ENCODE assay signal across 8 cellular contexts in genomic region chr17:54968954-54969400, GRCh38. TPM values are rescaled to one million over a fixed set of nuclear protein-coding genes. Genes with fewer than 3 reads are reported as not detected.
A peak's percentile ranks its signal among the peaks of the same experiment; 100 is the strongest.
DNase-seq lines count a peak whose midpoint lies in the region; ATAC-seq, FAIRE-seq and TF ChIP-seq lines count a peak whose summit lies in the region.

No MANE protein-coding gene starts in this region.

- CTCF ChIA-PET in A549 (lab: Yijun Ruan, JAX) (interaction anchor here (0.6 to 1.4 kb wide), 5 partner anchors 11 to 388 kb away, joined by 3 to 4 read pairs (median 3); no protein-coding TSS in a partner anchor), PC-9 (lab: Charles Lee) (no interaction called here)

- 1% methylated on average over 18 of the region's 18 CpGs for WGBS in A549 (ENCODE audit: missing lambda C conversion rate)
- WGBS in esophagus, 2 donors, result 0 to 1% methylated on average over 18 of the region's 18 CpGs

- BruUV-seq in PC-9 (replicated peaks; lab: Mats Ljungman, UMichigan), result TSS peak; percentile 43

- H2AFZ ChIP-seq in PC-9 (peak overlapping the region; percentile 95), neural cell (ENCODE audit: low read depth, low read length) (peak overlapping the region; percentile 86)

- no peak for TF ChIP-seq CTCF in A549 (IDR thresholded peaks at IDR 0.05)
- no peak for TF ChIP-seq CTCF in PC-9 (conservative IDR thresholded peaks at IDR 0.05)
- no peak for TF ChIP-seq CTCF in neural cell (IDR thresholded peaks at IDR 0.05; ENCODE audit: poor library complexity, severe bottlenecking)

- DNase-seq in A549 (ENCODE audit: low read depth in 1 of 2, low spot score in 1 of 2), result no peak
- no peak for DNase-seq in PC-9
- no peak for DNase-seq in MV-4-11 (lab: John Stamatoyannopoulos, UW)
- DNase-seq in NCI-H226, result no peak

- H3K4me1 ChIP-seq in A549 (peaks cover 32% of the 10 kb centered on the region), PC-9 (replicated peaks; ENCODE audit: insufficient read depth) (peaks cover 29% of the 10 kb centered on the region), esophagus (ENCODE audit: control insufficient read depth in 2 of 2, insufficient read depth in 2 of 2, low read length in 1 of 2) (no peaks in the 10 kb centered on the region)

- no peaks in the 10 kb centered on the region for H3K9me3 ChIP-seq in A549
- H3K9me3 ChIP-seq in PC-9 (ENCODE audit: insufficient read depth, low read depth), result no peaks in the 10 kb centered on the region
- no peaks in the 10 kb centered on the region for H3K9me3 ChIP-seq in esophagus (ENCODE audit: control insufficient read depth in 2 of 2, insufficient read depth in 1 of 2, low read depth in 1 of 2, low read length in 1 of 2)
- no peaks in the 10 kb centered on the region for H3K9me3 ChIP-seq in neural cell (ENCODE audit: low read length)

- H3K9ac ChIP-seq in neural cell (ENCODE audit: low read length), result peak overlapping the region; percentile 92

- FAIRE-seq in A549 (lab: Jason Lieb, UNC), result no peak

- TF ChIP-seq RAD21 in A549 (conservative IDR thresholded peaks at IDR 0.05 in 1 of 2, IDR thresholded peaks at IDR 0.05 in 1 of 2) (no peak), neural cell (conservative IDR thresholded peaks at IDR 0.05) (no peak)

- H3K4me3 ChIP-seq in A549 (peak overlapping the region; percentile 76), PC-9 (peak overlapping the region; percentile 68), esophagus (ENCODE audit: low read depth in 1 of 2, low read length in 2 of 2) (peak overlapping the region; percentile 86 to 94), neural cell (ENCODE audit: low read length) (peak overlapping the region; percentile 78)

- no peaks in the 10 kb centered on the region for H3K27me3 ChIP-seq in PC-9 (ENCODE audit: insufficient read depth, low read depth)
- H3K27me3 ChIP-seq in esophagus (ENCODE audit: control insufficient read depth in 1 of 2, insufficient read depth in 2 of 2, low read length in 2 of 2), result no peaks in the 10 kb centered on the region
- H3K27me3 ChIP-seq in neural cell (ENCODE audit: insufficient read depth, low read depth, low read length), result no peaks in the 10 kb centered on the region

- H3K79me2 ChIP-seq in PC-9 (ENCODE audit: low read depth), result peaks cover 50% of the 10 kb centered on the region
- peaks cover 58% of the 10 kb centered on the region for H3K79me2 ChIP-seq in neural cell (replicated peaks; ENCODE audit: insufficient read depth, low read length)

- POLR2A ChIA-PET in A549 (lab: Yijun Ruan, JAX) (no interaction called here), PC-9 (lab: Charles Lee; ENCODE audit: unreplicated experiment) (no interaction called here)

- no peaks in the 10 kb centered on the region for H4K20me1 ChIP-seq in PC-9 (ENCODE audit: insufficient read depth)
- H4K20me1 ChIP-seq in neural cell (ENCODE audit: insufficient read depth), result no peaks in the 10 kb centered on the region

- ATAC-seq in A549 (peak; percentile 52 to 62), GM18498 (IDR thresholded peaks at IDR 0.05; ENCODE audit: unreplicated experiment) (peak; percentile 37), HG02840 (IDR thresholded peaks at IDR 0.05; ENCODE audit: low FRiP score, unreplicated experiment) (peak; percentile 31)

- H3K9me2 ChIP-seq in PC-9 (ENCODE audit: insufficient read depth) (no peaks in the 10 kb centered on the region), neural cell (ENCODE audit: insufficient read depth, low read length) (no peaks in the 10 kb centered on the region)

- no peak for TF ChIP-seq EP300 in A549 (IDR thresholded peaks at IDR 0.05)
- TF ChIP-seq EP300 in neural cell (conservative IDR thresholded peaks at IDR 0.05; ENCODE audit: poor library complexity, severe bottlenecking), result no peak

- H3K36me3 ChIP-seq in PC-9 (ENCODE audit: low read depth), result peaks cover 14% of the 10 kb centered on the region; the same call in 1 of the 2 replicates
- H3K36me3 ChIP-seq in esophagus (ENCODE audit: control insufficient read depth in 2 of 2, insufficient read depth in 2 of 2, low read length in 1 of 2), result no peaks in the 10 kb centered on the region
- H3K36me3 ChIP-seq in neural cell (ENCODE audit: insufficient read depth, low read length), result no peaks in the 10 kb centered on the region

- H3K4me2 ChIP-seq in A549 (peak overlapping the region; percentile 93), PC-9 (peak overlapping the region; percentile 92), neural cell (ENCODE audit: low read length) (peak overlapping the region; percentile 94)

- H3F3A ChIP-seq in PC-9 (ENCODE audit: insufficient read depth, low read depth) (peaks cover 5% of the 10 kb centered on the region; the same call in 1 of the 2 replicates), neural cell (ENCODE audit: insufficient read depth, low read length, poor library complexity, severe bottlenecking) (no peaks in the 10 kb centered on the region)

- intact Hi-C loops in PC-9 (cut with micrococcal nuclease; ENCODE audit: unreplicated experiment), result loop anchor here (2.0 kb wide), 1 partner anchor 68 kb away; the partner anchor contains the start of gene TOM1L1

- no peak for TF ChIP-seq POLR2A in A549 (IDR thresholded peaks at IDR 0.05; ENCODE audit: low read length)

- H3K27ac ChIP-seq in A549, result peak overlapping the region; percentile 88 to 94
- H3K27ac ChIP-seq in PC-9, result peak overlapping the region; percentile 11
- peak overlapping the region; percentile 32 to 92 for H3K27ac ChIP-seq in esophagus (ENCODE audit: low read depth in 2 of 2, low read length in 1 of 2)
- H3K27ac ChIP-seq in neural cell (ENCODE audit: low read length), result peak overlapping the region; percentile 92

TF ChIP-seq in A549, 52 proteins besides CTCF, POLR2A, EP300 and RAD21:
- TF ChIP-seq E2F6 (IDR thresholded peaks at IDR 0.05; ENCODE audit: borderline replicate concordance, low read depth) (peak; percentile 16; the same call in 1 of the 2 replicates), POLR2AphosphoS2 (conservative IDR thresholded peaks at IDR 0.05; ENCODE audit: low read length) (no peak)
TF ChIP-seq in A549: peak in this region for 1.

TF ChIP-seq in neural cell, 6 proteins besides CTCF, POLR2A, EP300 and RAD21:
- TF ChIP-seq REST (IDR thresholded peaks at IDR 0.05; ENCODE audit: borderline replicate concordance) (peak; percentile 18), MXI1 (conservative IDR thresholded peaks at IDR 0.05; ENCODE audit: poor library complexity, severe bottlenecking) (peak; percentile 7), POLR2AphosphoS5 (IDR thresholded peaks at IDR 0.05) (no peak), SMC3 (conservative IDR thresholded peaks at IDR 0.05; ENCODE audit: poor library complexity) (no peak)

RNA-seq across cellular contexts. Expression of gene STXBP4, which starts 0.4 kb away (rescaled TPM):
- polyA plus RNA-seq in A549 (2011; rRNA removed), result 13.1 and 16.0 TPM in 2 replicates
- 2.0 and 2.3 TPM in 2 replicates for polyA plus RNA-seq in A549 (2012; cell fraction: cytosol; rRNA removed)
- 1.9 and 2.3 TPM in 2 replicates for polyA plus RNA-seq in A549 (2012; cell fraction: nucleus; rRNA removed)
- polyA plus RNA-seq in A549 (2017; fragmentation: RNase III; extraction: RNeasy Plus Mini Kit Qiagen cat#74134 plus additional on column Dnase treatment), result 8.1 to 9.0 TPM (median 8.7 TPM) in 3 replicates
- polyA minus RNA-seq in A549 (2011; rRNA and poly(A)+ RNA removed), result 14.3 and 19.6 TPM in 2 replicates
- 6.2 and 12.0 TPM in 2 replicates for total RNA-seq in PC-9 (2021)
- 1 to 10 TPM in 1 of 2 donors, under 1 TPM in 1; 0.59 to 1.2 TPM for polyA plus RNA-seq in esophagus
- 8.1 and 21.3 TPM in 2 replicates for polyA plus RNA-seq in neural cell
- 39.0 and 77.9 TPM in 2 replicates for polyA minus RNA-seq in neural cell

RNA-seq across cellular contexts. Expression of gene COX11, which starts 0.5 kb away (rescaled TPM):
- polyA plus RNA-seq in A549 (2011; rRNA removed), result 77.4 and 95.4 TPM in 2 replicates
- 128 and 135 TPM in 2 replicates for polyA plus RNA-seq in A549 (2012; cell fraction: cytosol; rRNA removed)
- 61.3 and 75.9 TPM in 2 replicates for polyA plus RNA-seq in A549 (2012; cell fraction: nucleus; rRNA removed)
- polyA plus RNA-seq in A549 (2017; fragmentation: RNase III; extraction: RNeasy Plus Mini Kit Qiagen cat#74134 plus additional on column Dnase treatment), result 112 to 121 TPM (median 114 TPM) in 3 replicates
- 64.5 and 70.8 TPM in 2 replicates for polyA minus RNA-seq in A549 (2011; rRNA and poly(A)+ RNA removed)
- 54.1 and 58.2 TPM in 2 replicates for total RNA-seq in PC-9 (2021)
- 10 to 100 TPM; 11.4 to 22.6 TPM for polyA plus RNA-seq in esophagus
- polyA plus RNA-seq in neural cell, result 154 and 155 TPM in 2 replicates
- 101 and 110 TPM in 2 replicates for polyA minus RNA-seq in neural cell

Comparison
In these comparisons a context has a peak if more than half of its experiments do, and no peak if none do; other contexts are left out.
1. H3K27ac ChIP-seq: peak in every context shown above with its lines; median percentile 92 in neural cell; 91 in A549; 62 in esophagus; 11 in PC-9.